In genomic region chr11:62611705-62612365, GRCh38 we compare ENCODE assay signal across 8 cellular contexts. TPM values are rescaled to one million over a fixed set of nuclear protein-coding genes. Genes with fewer than 3 reads are reported as not detected.
DNase-seq lines count a peak whose midpoint lies in the region; ATAC-seq and TF ChIP-seq lines count a peak whose summit lies in the region.

No MANE protein-coding gene starts in this region.

- no peaks in the 10 kb centered on the region for H3K9me2 ChIP-seq in Karpas-422 (replicated peaks; ENCODE audit: insufficient read depth, low read length)

- peak overlapping the region; percentile 80 for H3K4me2 ChIP-seq in Karpas-422 (ENCODE audit: low read depth, low read length, poor library complexity, severe bottlenecking)

- H3K4me3 Mint-ChIP-seq in WTC11: peak overlapping the region; percentile 95
- peak overlapping the region; percentile 95 for H3K4me3 Mint-ChIP-seq in stimulated activated naive CD8-positive, alpha-beta T cell treated with anti-CD3 and anti-CD28 coated beads, Interleukin-15, Interleukin-2, amounts not matched to agents 100 ng/mL and 50 ng/mL, for 24 hours

- peak; percentile 10 for DNase-seq in DMS53 treated with DMSO at 0.1 percent for 48 hours (lab: John Stamatoyannopoulos, UW; ENCODE audit: unreplicated experiment)
- peak; percentile 86 for DNase-seq in Karpas-422
- DNase-seq in WTC11 (ENCODE audit: low spot score): peak; percentile 26
- DNase-seq in effector CD4-positive, alpha-beta T cell: peak; percentile 22

- H4K20me1 ChIP-seq in Karpas-422 (ENCODE audit: insufficient read depth, low read depth, low read length): peaks cover 17% of the 10 kb centered on the region; the same call in 1 of the 2 replicates

- no peaks in the 10 kb centered on the region for H3K9me3 Mint-ChIP-seq in WTC11
- H3K9me3 Mint-ChIP-seq in stimulated activated naive CD8-positive, alpha-beta T cell treated with anti-CD3 and anti-CD28 coated beads, Interleukin-15, Interleukin-2, amounts not matched to agents 100 ng/mL and 50 ng/mL, for 24 hours: no peaks in the 10 kb centered on the region

- H3K4me1 ChIP-seq in Karpas-422 (ENCODE audit: low read length) (peaks cover 32% of the 10 kb centered on the region), mesodermal cell (ENCODE audit: control insufficient read depth, insufficient read depth, low read length, poor library complexity, severe bottlenecking) (peaks cover 9% of the 10 kb centered on the region)

- peak overlapping the region; percentile 86 for H3K9ac ChIP-seq in Karpas-422 (ENCODE audit: low read length)

- H3K4me1 Mint-ChIP-seq in WTC11: peaks cover 36% of the 10 kb centered on the region
- H3K4me1 Mint-ChIP-seq in stimulated activated naive CD8-positive, alpha-beta T cell treated with anti-CD3 and anti-CD28 coated beads, Interleukin-15, Interleukin-2, amounts not matched to agents 100 ng/mL and 50 ng/mL, for 24 hours (ENCODE audit: low read depth): peaks cover 53% of the 10 kb centered on the region

- no peak for TF ChIP-seq POLR2A in GM18505 (IDR thresholded peaks at IDR 0.05; ENCODE audit: borderline replicate concordance, extremely low read depth, insufficient read depth, insufficient read length)

- no peaks in the 10 kb centered on the region for H3K36me3 Mint-ChIP-seq in WTC11
- peaks cover 41% of the 10 kb centered on the region for H3K36me3 Mint-ChIP-seq in stimulated activated naive CD8-positive, alpha-beta T cell treated with anti-CD3 and anti-CD28 coated beads, Interleukin-15, Interleukin-2, amounts not matched to agents 100 ng/mL and 50 ng/mL, for 24 hours (ENCODE audit: low read depth)

- peaks cover 9% of the 10 kb centered on the region; the same call in 1 of the 2 replicates for H3K27me3 Mint-ChIP-seq in WTC11 (ENCODE audit: low read depth)
- H3K27me3 Mint-ChIP-seq in stimulated activated naive CD8-positive, alpha-beta T cell treated with anti-CD3 and anti-CD28 coated beads, Interleukin-15, Interleukin-2, amounts not matched to agents 100 ng/mL and 50 ng/mL, for 24 hours: no peaks in the 10 kb centered on the region

- peak overlapping the region; percentile 52 for H3K27ac ChIP-seq in Karpas-422 (ENCODE audit: low read length)
- H3K27ac ChIP-seq in mesodermal cell (ENCODE audit: low read depth, low read length, severe bottlenecking): peak overlapping the region; percentile 59

- no peak for TF ChIP-seq CTCF in WTC11 (IDR thresholded peaks at IDR 0.05)

- ATAC-seq in GM21526 (IDR thresholded peaks at IDR 0.05; ENCODE audit: low FRiP score, unreplicated experiment): peak; percentile 14
- ATAC-seq in WTC11: peak; percentile 1; the same call in 1 of the 2 replicates
- no peak for ATAC-seq in GM18505 (IDR thresholded peaks at IDR 0.05; ENCODE audit: unreplicated experiment)

- H3K9me3 ChIP-seq in Karpas-422 (ENCODE audit: low read length) (no peaks in the 10 kb centered on the region), mesodermal cell (ENCODE audit: control insufficient read depth, low read length) (no peaks in the 10 kb centered on the region)

- H2AFZ ChIP-seq in Karpas-422 (ENCODE audit: low read length): peak overlapping the region; percentile 99

- H3K27ac Mint-ChIP-seq in WTC11: peak overlapping the region; percentile 8; the same call in 1 of the 2 replicates
- H3K27ac Mint-ChIP-seq in stimulated activated naive CD8-positive, alpha-beta T cell treated with anti-CD3 and anti-CD28 coated beads, Interleukin-15, Interleukin-2, amounts not matched to agents 100 ng/mL and 50 ng/mL, for 24 hours: peak overlapping the region; percentile 100

- H3K4me3 ChIP-seq in Karpas-422 (ENCODE audit: low read length) (peak overlapping the region; percentile 87), mesodermal cell (ENCODE audit: extremely low read depth, insufficient read depth, low read length, poor library complexity, severe bottlenecking) (peak overlapping the region; percentile 62)

- CTCF ChIA-PET in WTC11 (lab: Charles Lee): interaction anchor here (0.6 to 3.7 kb wide), 32 partner anchors 10 to 250 kb away, joined by 3 to 51 read pairs (median 5); partner anchors contain the start of genes AHNAK, B3GAT3, C11orf98 and CSKMT

- no peaks in the 10 kb centered on the region for H3K79me2 ChIP-seq in Karpas-422 (ENCODE audit: low read length)

- H3K36me3 ChIP-seq in Karpas-422 (ENCODE audit: insufficient read depth, low read length): 0 out of 2 replicates have a peak, but pooled peaks cover 1% of the 10 kb centered on the region
- peaks cover 22% of the 10 kb centered on the region for H3K36me3 ChIP-seq in mesodermal cell (ENCODE audit: control insufficient read depth, insufficient read depth, low read length)

- no peaks in the 10 kb centered on the region for H3K27me3 ChIP-seq in Karpas-422 (ENCODE audit: low read length)

- 3 to 8% methylated on average over 26 to 32 of the region's 34 CpGs for WGBS in mesodermal cell (ENCODE audit: insufficient coverage in 2 of 2), 2 experiments

- POLR2A ChIA-PET in WTC11 (lab: Charles Lee): interaction anchor here (0.9 to 3.7 kb wide), 5 partner anchors 9 to 76 kb away, joined by 3 to 21 read pairs (median 8); partner anchors contain the start of genes B3GAT3, C11orf98, CSKMT and MTA2

TF ChIP-seq in WTC11, 78 proteins besides CTCF, POLR2A, EP300 and RAD21 (continues in another document):
- TF ChIP-seq SP1 (CRISPR knock-in tag; conservative IDR thresholded peaks at IDR 0.05) (no peak), ZNF219 (CRISPR knock-in tag; IDR thresholded peaks at IDR 0.05; ENCODE audit: borderline replicate concordance) (0 out of 2 replicates have a peak, but pooled peaks have one; percentile 35), ATF2 (CRISPR knock-in tag; IDR thresholded peaks at IDR 0.05; ENCODE audit: borderline replicate concordance, low read depth) (no peak), ZBTB43 (CRISPR knock-in tag; IDR thresholded peaks at IDR 0.05) (no peak), NFYB (CRISPR knock-in tag; conservative IDR thresholded peaks at IDR 0.05; ENCODE audit: low read depth) (no peak), AR (CRISPR knock-in tag; IDR thresholded peaks at IDR 0.05) (no peak)

RNA-seq across cellular contexts. Expression of gene EML3, which starts 0.7 kb away (rescaled TPM):
- total RNA-seq in Karpas-422 (2014; rRNA removed; shearing (Covaris generic); ENCODE audit: low replicate concordance): 21.2 and 22.0 TPM in 2 replicates
- total RNA-seq in WTC11 (2021): 45.5 to 54.7 TPM (median 51.1 TPM) in 3 replicates
- polyA plus RNA-seq in mesodermal cell (2013, experiment 1 of 2): 49.4 TPM
- polyA plus RNA-seq in mesodermal cell (2013, experiment 2 of 2): 33.5 TPM

RNA-seq across cellular contexts. Expression of gene ROM1, which starts 1.2 kb away (rescaled TPM):
- total RNA-seq in Karpas-422 (2014; rRNA removed; shearing (Covaris generic); ENCODE audit: low replicate concordance): 0.45 and 1.2 TPM in 2 replicates
- total RNA-seq in WTC11 (2021): 0.78 to 1.6 TPM (median 0.94 TPM) in 3 replicates
- 1.8 TPM for polyA plus RNA-seq in mesodermal cell (2013, experiment 1 of 2)
- polyA plus RNA-seq in mesodermal cell (2013, experiment 2 of 2): 1.3 TPM

RNA-seq across cellular contexts. Expression of gene B3GAT3, which starts 10.0 kb away (rescaled TPM):
- 43.5 and 76.5 TPM in 2 replicates for total RNA-seq in Karpas-422 (2014; rRNA removed; shearing (Covaris generic); ENCODE audit: low replicate concordance)
- total RNA-seq in WTC11 (2021): 41.2 to 43.9 TPM (median 43.3 TPM) in 3 replicates
- polyA plus RNA-seq in mesodermal cell (2013, experiment 1 of 2): 36.8 TPM
- 27.8 TPM for polyA plus RNA-seq in mesodermal cell (2013, experiment 2 of 2)

RNA-seq across cellular contexts. Expression of gene MTA2, which starts 10.2 kb away (rescaled TPM):
- 60.2 and 89.3 TPM in 2 replicates for total RNA-seq in Karpas-422 (2014; rRNA removed; shearing (Covaris generic); ENCODE audit: low replicate concordance)
- total RNA-seq in WTC11 (2021): 101 to 115 TPM (median 103 TPM) in 3 replicates
- 94.4 TPM for polyA plus RNA-seq in mesodermal cell (2013, experiment 1 of 2)
- polyA plus RNA-seq in mesodermal cell (2013, experiment 2 of 2): 89.1 TPM

RNA-seq across cellular contexts. Expression of gene TUT1, which starts 20.5 kb away (rescaled TPM):
- 8.1 and 17.3 TPM in 2 replicates for total RNA-seq in Karpas-422 (2014; rRNA removed; shearing (Covaris generic); ENCODE audit: low replicate concordance)
- 35.3 to 40.0 TPM (median 37.3 TPM) in 3 replicates for total RNA-seq in WTC11 (2021)
- 15.7 TPM for polyA plus RNA-seq in mesodermal cell (2013, experiment 1 of 2)
- 13.7 TPM for polyA plus RNA-seq in mesodermal cell (2013, experiment 2 of 2)

Comparison
In these comparisons a context has a peak if more than half of its experiments do, and no peak if none do; other contexts are left out.
1. DNase-seq: peak in every context shown above with its lines; median percentile 86 in Karpas-422; 26 in WTC11; 22 in effector CD4-positive, alpha-beta T cell; 10 in DMS53 treated with DMSO at 0.1 percent for 48 hours.